ENCODE assay signal across 22 cellular contexts in the genomic region with DNA sequence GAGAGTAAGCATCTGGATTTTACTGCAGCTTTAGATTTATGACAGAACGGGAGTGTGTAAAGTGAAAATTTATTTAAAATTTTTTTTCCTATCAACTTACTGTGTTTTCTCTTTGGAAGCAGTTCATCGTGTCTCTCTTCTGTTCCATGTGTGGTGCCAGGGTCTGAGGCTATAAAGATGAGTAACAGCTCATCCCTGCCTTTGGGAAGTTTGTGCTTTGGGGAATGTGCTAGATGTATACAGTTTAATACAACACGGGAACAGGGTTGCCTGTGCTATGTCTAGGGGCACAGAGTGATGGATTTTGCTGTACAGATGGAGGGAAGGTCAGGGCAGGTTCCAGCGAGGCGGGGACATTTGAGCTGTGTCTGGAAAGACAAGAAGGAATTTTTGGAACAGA.
"Had no signal": no experiment of that assay in that cellular context is flagged by ENCODE, and none has a peak within 500 bp of the region (broad histone marks: within the 10 kb centered on the region; RNA-seq: fewer than 3 reads in every experiment).

No MANE protein-coding gene starts in this region.

- H2AFZ ChIP-seq: parathyroid adenoma had no signal

- H3K9me3 ChIP-seq: gastroesophageal sphincter, left ventricle myocardium inferior, lower lobe of right lung, prostate gland, right lobe of liver, testis, tibial nerve had no signal

- H3K9me3 Mint-ChIP-seq: central memory CD8-positive, alpha-beta T cell; memory B cell; mesothelial cell of epicardium; stimulated activated naive CD8-positive, alpha-beta T cell treated with anti-CD3 and anti-CD28 coated beads, Interleukin-15, amount 100 ng/mL, for 72 hours had no signal

- H3K27ac Mint-ChIP-seq: immature natural killer cell; memory B cell; stimulated activated naive B cell treated with anti-CD40 and anti-IgM and Interleukin-4, amounts not matched to agents 10 μg/mL and 1 μg/mL and 100 μg/mL, for 72 hours; stimulated activated naive CD8-positive, alpha-beta T cell treated with anti-CD3 and anti-CD28 coated beads, Interleukin-15, amount 100 ng/mL, for 72 hours had no signal

- H3K4me1 ChIP-seq: left ventricle myocardium inferior, lower lobe of right lung, parathyroid adenoma, prostate gland, right lobe of liver, testis, tibial nerve had no signal

- FAIRE-seq: keratinocyte had no signal

- H3K36me3 ChIP-seq: gastroesophageal sphincter, left ventricle myocardium inferior, lower lobe of right lung, prostate gland, right lobe of liver, tibial nerve had no signal

- ATAC-seq: esophagus mucosa; gastroesophageal sphincter; lower lobe of right lung; right lobe of liver; stimulated activated naive B cell treated with anti-CD40 and anti-IgM and Interleukin-4, amounts not matched to agents 10 μg/mL and 1 μg/mL and 100 μg/mL, for 72 hours; stimulated activated naive CD8-positive, alpha-beta T cell treated with anti-CD3 and anti-CD28 coated beads, Interleukin-15, amount 100 ng/mL, for 72 hours had no signal

- H3K36me3 Mint-ChIP-seq: immature natural killer cell; memory B cell; mesothelial cell of epicardium; stimulated activated naive B cell treated with anti-CD40 and anti-IgM and Interleukin-4, amounts not matched to agents 10 μg/mL and 1 μg/mL and 100 μg/mL, for 72 hours had no signal

- H3K27ac ChIP-seq: left ventricle myocardium inferior, lower lobe of right lung, parathyroid adenoma, prostate gland, right lobe of liver, testis, tibial nerve had no signal

- H3K4me1 Mint-ChIP-seq: central memory CD8-positive, alpha-beta T cell; immature natural killer cell; memory B cell; naive B cell; stimulated activated naive B cell treated with anti-CD40 and anti-IgM and Interleukin-4, amounts not matched to agents 10 μg/mL and 1 μg/mL and 100 μg/mL, for 72 hours; stimulated activated naive CD8-positive, alpha-beta T cell treated with anti-CD3 and anti-CD28 coated beads, Interleukin-15, amount 100 ng/mL, for 72 hours had no signal

- H3K27me3 ChIP-seq: gastroesophageal sphincter, right lobe of liver, testis, tibial nerve had no signal

- H3K79me2 ChIP-seq: parathyroid adenoma had no signal

- H3K4me3 ChIP-seq: gastroesophageal sphincter, left ventricle myocardium inferior, lower lobe of right lung, prostate gland, right lobe of liver, testis, tibial nerve had no signal

- H3K4me3 Mint-ChIP-seq: central memory CD8-positive, alpha-beta T cell; immature natural killer cell; memory B cell; mesothelial cell of epicardium; naive B cell; stimulated activated naive B cell treated with anti-CD40 and anti-IgM and Interleukin-4, amounts not matched to agents 10 μg/mL and 1 μg/mL and 100 μg/mL, for 72 hours; stimulated activated naive CD8-positive, alpha-beta T cell treated with anti-CD3 and anti-CD28 coated beads, Interleukin-15, amount 100 ng/mL, for 72 hours had no signal

- DNase-seq: effector memory CD4-positive, alpha-beta T cell; glutamatergic neuron; immature natural killer cell; left ventricle myocardium inferior; lower lobe of right lung; naive B cell; occipital lobe; right lobe of liver; stimulated activated CD4-positive, alpha-beta T cell treated with anti-CD3 and anti-CD28 coated beads, Interleukin-2, amount 100 ng/mL, for 24 hours; stimulated activated CD4-positive, alpha-beta T cell treated with anti-CD3 and anti-CD28 coated beads, Interleukin-4, amount 100 ng/mL, for 4 hours; stimulated activated naive B cell treated with anti-CD40 and anti-IgM and Interleukin-4, amounts not matched to agents 10 μg/mL and 1 μg/mL and 100 μg/mL, for 72 hours; stimulated activated naive CD8-positive, alpha-beta T cell treated with anti-CD3 and anti-CD28 coated beads, Interleukin-15, amount 100 ng/mL, for 72 hours; testis had no signal
